15 cellular contexts compared by ENCODE assay signal in genomic region chr5:78974011-78974410, GRCh38. TPM values are rescaled to one million over a fixed set of nuclear protein-coding genes. Genes with fewer than 3 reads are reported as not detected.
DNase-seq lines count a peak whose midpoint lies in the region; ATAC-seq and TF ChIP-seq lines count a peak whose summit lies in the region.
"Had no signal": no experiment of that assay in that cellular context is flagged by ENCODE, and none has a peak within 500 bp of the region (broad histone marks: within the 10 kb centered on the region; RNA-seq: fewer than 3 reads in every experiment).

No MANE protein-coding gene starts in this region.

- H3K36me3 ChIP-seq in heart right ventricle, result no peaks in the 10 kb centered on the region
- H3K36me3 ChIP-seq: Peyer's patch, suprapubic skin had no signal

- H3K9me3 ChIP-seq in heart right ventricle, result no peaks in the 10 kb centered on the region
- H3K9me3 ChIP-seq: Peyer's patch, suprapubic skin had no signal

- H3K27me3 ChIP-seq in heart right ventricle, result no peaks in the 10 kb centered on the region
- H3K27me3 ChIP-seq: Peyer's patch, suprapubic skin had no signal

- peak; percentile 10 to 88 (median 69) for ATAC-seq in heart right ventricle
- ATAC-seq in GM19397 (IDR thresholded peaks at IDR 0.05; ENCODE audit: unreplicated experiment), result no peak
- ATAC-seq: HCT116, T-helper 17 cell had no signal

- TF ChIP-seq CTCF in heart right ventricle (IDR thresholded peaks at IDR 0.05), result no peak

- DNase-seq in DMS 273 treated with DMSO at 0.1 percent for 48 hours (lab: John Stamatoyannopoulos, UW), result peak; percentile 28
- peak in 44 of 58 donors; percentile 8 to 76 (median 44) for DNase-seq in anterior cingulate cortex (lab: John Stamatoyannopoulos, UW)
- no peak for DNase-seq in heart right ventricle
- peak; percentile 92 for DNase-seq in pons (ENCODE audit: low spot score)
- no peak for DNase-seq in SW480 (ENCODE audit: low spot score)
- DNase-seq in GOT3 (lab: John Stamatoyannopoulos, UW), result no peak
- no peak for DNase-seq in GF-D8 (lab: John Stamatoyannopoulos, UW)
- DNase-seq: activated CD4-positive, CD25-positive, alpha-beta regulatory T cell treated with anti-CD3 and anti-CD28 coated beads, Interleukin-2, amount 50 U/mL, for 72 hours; DMS79; KBM-7; Peyer's patch; T-helper 17 cell had no signal

- no peak overlapping the region for H3K4me3 ChIP-seq in heart right ventricle
- H3K4me3 ChIP-seq: Peyer's patch, suprapubic skin had no signal

- H3K27ac ChIP-seq in heart right ventricle, result peak overlapping the region in 3 of 10 donors; percentile 11 to 32 (median 17)
- H3K27ac ChIP-seq: suprapubic skin had no signal

- 37 to 57% methylated on average over 5 of the region's 5 CpGs for WGBS in heart right ventricle, 2 donors

- H3K4me1 ChIP-seq in heart right ventricle, result peaks cover 0 to 32% (median 19%) of the 10 kb centered on the region in 9 donors

- intact Hi-C loops in heart right ventricle (cut with DNase I), result loop anchor here in 2 of 10 donors (5.0 kb wide), 2 partner anchors 67 to 437 kb away; no protein-coding TSS in a partner anchor

RNA-seq across cellular contexts. Expression of gene ARSB, which starts 11.1 kb away (rescaled TPM):
- total RNA-seq in heart right ventricle, result 10 to 100 TPM; 10.1 to 21.4 (median 14.8) TPM
- 1 to 10 TPM; 1.7 to 3.5 TPM for polyA plus RNA-seq in heart right ventricle

Comparison
In these comparisons a context has a peak if more than half of its experiments do, and no peak if none do; other contexts are left out.
1. DNase-seq: peak in DMS 273 treated with DMSO at 0.1 percent for 48 hours (single experiment), anterior cingulate cortex (44 of 58) and pons (single experiment); none in heart right ventricle (0 of 2), SW480 (single experiment), GOT3 (single experiment) and GF-D8 (single experiment).